In genomic region chr15:50908209-50909043, GRCh38 we compare ENCODE assay signal across 8 cellular contexts. TPM values are rescaled to one million over a fixed set of nuclear protein-coding genes. Genes with fewer than 3 reads are reported as not detected.
DNase-seq lines count a peak whose midpoint lies in the region; ATAC-seq and TF ChIP-seq lines count a peak whose summit lies in the region.

TSS of gene AP4E1 (plus strand) at chr15:50908683. CDS start at chr15:50908779, 96 bp downstream.

- peak; percentile 87 for TF ChIP-seq CTCF in CD4-positive, alpha-beta T cell (IDR thresholded peaks at IDR 0.05)
- peak; percentile 94 to 97 for TF ChIP-seq CTCF in left lung (IDR thresholded peaks at IDR 0.05)

- H3K27me3 ChIP-seq in CD4-positive, alpha-beta T cell (ENCODE audit: control insufficient read depth, insufficient read depth, low read length), result no peaks in the 10 kb centered on the region
- no peaks in the 10 kb centered on the region for H3K27me3 ChIP-seq in left lung

- CTCF ChIA-PET in CD4-positive, alpha-beta T cell (lab: Charles Lee), result interaction anchor here (1.1 to 2.1 kb wide), 3 partner anchors 22 to 249 kb away, joined by 3 to 13 read pairs (median 7); no protein-coding TSS in a partner anchor

- peaks cover 0 to 14% of the 10 kb centered on the region in 2 donors for H3K36me3 ChIP-seq in left lung

- H3K27ac Mint-ChIP-seq in CD4-positive, alpha-beta T cell, result peak within 1 kb of the TSS; percentile 98

- POLR2A ChIA-PET in CD4-positive, alpha-beta T cell (lab: Charles Lee), result interaction anchor here (0.6 to 1.6 kb wide), 16 partner anchors 31 to 1753 kb away, joined by 3 to 15 read pairs (median 3); partner anchors contain the start of genes COPS2, GABPB1, TRPM7 and USP8

- no peaks in the 10 kb centered on the region for H3K27me3 Mint-ChIP-seq in CD4-positive, alpha-beta T cell

- peak; percentile 40 for ATAC-seq in CD4-positive, alpha-beta T cell (ENCODE audit: poor library complexity)
- peak; percentile 54 for ATAC-seq in GM19395 (IDR thresholded peaks at IDR 0.05; ENCODE audit: unreplicated experiment)
- ATAC-seq in HG03558 (IDR thresholded peaks at IDR 0.05; ENCODE audit: extremely low read depth, unreplicated experiment), result peak; percentile 29
- ATAC-seq in left lung, result peak; percentile 92

- H3K27ac ChIP-seq in CD4-positive, alpha-beta T cell (ENCODE audit: low read depth, low read length), result peak within 1 kb of the TSS; percentile 100
- H3K27ac ChIP-seq in left lung, result peak within 1 kb of the TSS; percentile 91 to 92

- H3K4me1 ChIP-seq in left lung, result peaks cover 15 to 43% of the 10 kb centered on the region in 2 donors

- peak within 1 kb of the TSS; percentile 93 to 98 for H3K4me3 ChIP-seq in left lung

- peak; percentile 89 to 96 (median 92) for DNase-seq in CD4-positive, alpha-beta T cell
- peak; percentile 87 for DNase-seq in NCI-H748 (lab: John Stamatoyannopoulos, UW; ENCODE audit: unreplicated experiment)
- peak; percentile 94 for DNase-seq in activated CD4-positive, alpha-beta T cell treated with anti-CD3 and anti-CD28 coated beads, Interleukin-2, amount 50 U/mL, for 1 hour
- DNase-seq in dedifferentiated amniotic fluid mesenchymal stem cell (ENCODE audit: extremely low spot score), result peak; percentile 95
- DNase-seq in left lung, result peak; percentile 93 to 98
- peak; percentile 89 for DNase-seq in stimulated activated CD4-positive, alpha-beta T cell treated with anti-CD3 and anti-CD28 coated beads, Interleukin-2, amount 100 ng/mL, for 4 hours (ENCODE audit: low read depth)

- H3K36me3 Mint-ChIP-seq in CD4-positive, alpha-beta T cell (ENCODE audit: low read depth), result peaks cover 52% of the 10 kb centered on the region

- intact Hi-C loops in CD4-positive, alpha-beta T cell (cut with DNase I, micrococcal nuclease), result loop anchor here (1.0 to 10.0 kb wide), 7 partner anchors 24 to 1284 kb away; partner anchors contain the start of genes SPPL2A (in 2 of the 2), DTWD1 (in 1 of the 2), FAM227B (in 1 of the 2) and TRPM7 (in 1 of the 2)
- intact Hi-C loops in left lung (cut with DNase I), result no loop called here

- H3K4me3 Mint-ChIP-seq in CD4-positive, alpha-beta T cell, result peak within 1 kb of the TSS; percentile 94

- no peaks in the 10 kb centered on the region for H3K9me3 Mint-ChIP-seq in CD4-positive, alpha-beta T cell

- H3K4me1 Mint-ChIP-seq in CD4-positive, alpha-beta T cell (ENCODE audit: low read depth), result peaks cover 29% of the 10 kb centered on the region

- H3K9me3 ChIP-seq in CD4-positive, alpha-beta T cell (ENCODE audit: control insufficient read depth, low read length), result no peaks in the 10 kb centered on the region
- no peaks in the 10 kb centered on the region for H3K9me3 ChIP-seq in left lung

RNA-seq across cellular contexts. Expression of gene AP4E1, which starts in this region (rescaled TPM):
- 1 to 10 TPM; 6.3 to 6.6 TPM for total RNA-seq in CD4-positive, alpha-beta T cell
- total RNA-seq in left lung, result 10 to 100 TPM; 11.3 to 11.6 TPM

Comparison
In these comparisons a context has a peak if more than half of its experiments do, and no peak if none do; other contexts are left out.
1. Peak in every context shown above with its lines: DNase-seq, ATAC-seq, H3K4me3 ChIP-seq and H3K27ac ChIP-seq.
2. ATAC-seq: peak in every context shown above with its lines; median percentile 92 in left lung; 54 in GM19395; 40 in CD4-positive, alpha-beta T cell; 29 in HG03558.
3. intact Hi-C loops: an anchor here in CD4-positive, alpha-beta T cell (1.0 to 10.0 kb wide); none called in left lung.